Comparison of ENCODE assay signal across 8 cellular contexts in the genomic region with DNA sequence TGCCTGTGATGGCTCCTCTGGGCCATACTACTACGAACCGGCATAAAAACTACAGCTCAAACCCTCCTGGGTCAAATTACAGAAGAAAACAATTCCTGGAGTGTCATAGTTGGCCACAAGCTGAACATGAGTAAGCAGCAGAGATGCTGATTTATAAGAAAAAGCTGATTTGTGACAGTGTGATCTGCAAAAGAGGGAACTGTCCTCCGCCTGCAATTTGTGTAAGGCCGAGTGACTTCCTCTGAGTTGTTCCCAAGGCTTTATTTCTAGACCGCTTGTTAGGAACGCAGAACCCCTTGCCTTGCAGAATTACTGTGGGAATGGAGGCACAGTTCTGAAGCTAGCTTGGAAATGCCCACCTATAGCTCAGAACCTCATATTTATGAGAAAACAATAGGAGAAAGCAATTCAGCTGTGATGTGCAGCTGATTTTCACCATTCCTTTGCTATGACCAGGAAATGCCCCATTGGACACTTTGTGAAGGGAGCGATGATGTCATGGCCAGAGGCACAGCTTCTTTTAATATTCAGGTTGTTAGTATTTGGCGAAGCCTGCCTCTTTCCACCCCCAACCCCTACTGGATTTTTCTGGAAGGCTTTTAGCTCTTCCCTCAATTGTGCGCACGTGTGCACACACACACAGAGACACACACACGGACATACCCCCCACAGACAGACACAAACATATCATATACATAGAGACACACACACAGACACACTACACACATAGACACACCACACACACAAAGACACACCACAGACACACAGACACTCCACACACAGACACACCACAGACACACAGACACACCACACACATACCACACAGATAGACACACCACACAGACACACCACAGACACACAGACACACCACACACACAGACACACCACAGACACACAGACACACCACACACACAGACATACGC. TPM values are rescaled to one million over a fixed set of nuclear protein-coding genes. Genes with fewer than 3 reads are reported as not detected.
A peak's percentile ranks its signal among the peaks of the same experiment; 100 is the strongest.
DNase-seq lines count a peak whose midpoint lies in the region; ATAC-seq and TF ChIP-seq lines count a peak whose summit lies in the region.

No MANE protein-coding gene starts in this region.

- H3K4me1 ChIP-seq in upper lobe of right lung (peaks cover 32% of the 10 kb centered on the region), colonic mucosa (peaks cover 11% of the 10 kb centered on the region)

- H3K27ac Mint-ChIP-seq in stimulated activated naive CD8-positive, alpha-beta T cell treated with anti-CD3 and anti-CD28 coated beads, Interleukin-15, Interleukin-2, amounts not matched to agents 100 ng/mL and 50 ng/mL, for 24 hours = peak overlapping the region; percentile 90
- peak overlapping the region; percentile 93 for H3K27ac Mint-ChIP-seq in activated T-helper 1 cell treated with anti-CD3 and anti-CD28 coated beads, Interleukin-12 subunit alpha, Interleukin-12 subunit beta, Interleukin-2, Interleukin-4 antibody, amounts not matched to agents 30 ng/mL and 10 ng/mL and 1 ng/mL, durations not matched to agents 14 hours and 24 hours and 36 hours

- H3K9ac ChIP-seq in colonic mucosa (ENCODE audit: low read depth in 2 of 2, low read length in 2 of 2) = peak overlapping the region in 1 of 2 donors; percentile 22

- H3K36me3 ChIP-seq in upper lobe of right lung (no peaks in the 10 kb centered on the region), colonic mucosa (no peaks in the 10 kb centered on the region)

- TF ChIP-seq CTCF in upper lobe of right lung (IDR thresholded peaks at IDR 0.05) (no peak), colonic mucosa (IDR thresholded peaks at IDR 0.05) (no peak)

- peak overlapping the region; percentile 73 for H3K4me3 Mint-ChIP-seq in stimulated activated naive CD8-positive, alpha-beta T cell treated with anti-CD3 and anti-CD28 coated beads, Interleukin-15, Interleukin-2, amounts not matched to agents 100 ng/mL and 50 ng/mL, for 24 hours
- peak overlapping the region; percentile 3 for H3K4me3 Mint-ChIP-seq in activated T-helper 1 cell treated with anti-CD3 and anti-CD28 coated beads, Interleukin-12 subunit alpha, Interleukin-12 subunit beta, Interleukin-2, Interleukin-4 antibody, amounts not matched to agents 30 ng/mL and 10 ng/mL and 1 ng/mL, durations not matched to agents 14 hours and 24 hours and 36 hours

- DNase-seq in stimulated activated naive CD8-positive, alpha-beta T cell treated with anti-CD3 and anti-CD28 coated beads, Interleukin-15, Interleukin-2, amounts not matched to agents 100 U/mL and 50 U/mL, for 24 hours = no peak
- DNase-seq in activated T-helper 1 cell treated with anti-CD3 and anti-CD28 coated beads, Interleukin-12 subunit alpha, Interleukin-12 subunit beta, Interleukin-2, Interleukin-4 antibody, amounts not matched to agents 30 ng/mL and 10 ng/mL and 1 ng/mL, durations not matched to agents 14 hours and 24 hours and 36 hours (ENCODE audit: low spot score) = no peak
- DNase-seq in iris pigment epithelial cell (ENCODE audit: low read depth) (peak; percentile 89), upper lobe of right lung (no peak), colonic mucosa (no peak), NCI-H1105 treated with DMSO at 0.1 percent for 48 hours (lab: John Stamatoyannopoulos, UW) (no peak)

- no peaks in the 10 kb centered on the region for H3K36me3 Mint-ChIP-seq in stimulated activated naive CD8-positive, alpha-beta T cell treated with anti-CD3 and anti-CD28 coated beads, Interleukin-15, Interleukin-2, amounts not matched to agents 100 ng/mL and 50 ng/mL, for 24 hours (ENCODE audit: low read depth)
- H3K36me3 Mint-ChIP-seq in activated T-helper 1 cell treated with anti-CD3 and anti-CD28 coated beads, Interleukin-12 subunit alpha, Interleukin-12 subunit beta, Interleukin-2, Interleukin-4 antibody, amounts not matched to agents 30 ng/mL and 10 ng/mL and 1 ng/mL, durations not matched to agents 14 hours and 24 hours and 36 hours (ENCODE audit: low read depth) = no peaks in the 10 kb centered on the region

- ATAC-seq in stimulated activated naive CD8-positive, alpha-beta T cell treated with anti-CD3 and anti-CD28 coated beads, Interleukin-15, Interleukin-2, amounts not matched to agents 100 U/mL and 50 U/mL, for 24 hours = no peak
- peak; percentile 63 for ATAC-seq in upper lobe of right lung
- no peak for ATAC-seq in HG03135 (IDR thresholded peaks at IDR 0.05; ENCODE audit: unreplicated experiment)

- no peaks in the 10 kb centered on the region for H3K27me3 Mint-ChIP-seq in stimulated activated naive CD8-positive, alpha-beta T cell treated with anti-CD3 and anti-CD28 coated beads, Interleukin-15, Interleukin-2, amounts not matched to agents 100 ng/mL and 50 ng/mL, for 24 hours
- H3K27me3 Mint-ChIP-seq in activated T-helper 1 cell treated with anti-CD3 and anti-CD28 coated beads, Interleukin-12 subunit alpha, Interleukin-12 subunit beta, Interleukin-2, Interleukin-4 antibody, amounts not matched to agents 30 ng/mL and 10 ng/mL and 1 ng/mL, durations not matched to agents 14 hours and 24 hours and 36 hours (ENCODE audit: insufficient read depth) = no peaks in the 10 kb centered on the region

- H3K27ac ChIP-seq in upper lobe of right lung (peak overlapping the region; percentile 79), colonic mucosa (no peak overlapping the region)

- H3K4me3 ChIP-seq in upper lobe of right lung = no peak overlapping the region
- no peak overlapping the region for H3K4me3 ChIP-seq in colonic mucosa

- H3K9me3 Mint-ChIP-seq in stimulated activated naive CD8-positive, alpha-beta T cell treated with anti-CD3 and anti-CD28 coated beads, Interleukin-15, Interleukin-2, amounts not matched to agents 100 ng/mL and 50 ng/mL, for 24 hours = no peaks in the 10 kb centered on the region
- H3K9me3 Mint-ChIP-seq in activated T-helper 1 cell treated with anti-CD3 and anti-CD28 coated beads, Interleukin-12 subunit alpha, Interleukin-12 subunit beta, Interleukin-2, Interleukin-4 antibody, amounts not matched to agents 30 ng/mL and 10 ng/mL and 1 ng/mL, durations not matched to agents 14 hours and 24 hours and 36 hours = no peaks in the 10 kb centered on the region

- intact Hi-C loops in activated T-helper 1 cell treated with anti-CD3 and anti-CD28 coated beads, Interleukin-12 subunit alpha, Interleukin-12 subunit beta, Interleukin-2, Interleukin-4 antibody, amounts not matched to agents 30 ng/mL and 10 ng/mL and 1 ng/mL, durations not matched to agents 14 hours and 24 hours and 36 hours (cut with micrococcal nuclease) = no loop called here
- intact Hi-C loops in upper lobe of right lung (cut with DNase I) (no loop called here), colonic mucosa (cut with DNase I) (no loop called here)

- H3K9me3 ChIP-seq in upper lobe of right lung (no peaks in the 10 kb centered on the region), colonic mucosa (no peaks in the 10 kb centered on the region)

- H3K27me3 ChIP-seq in upper lobe of right lung (no peaks in the 10 kb centered on the region), colonic mucosa (no peaks in the 10 kb centered on the region)

- H3K4me1 Mint-ChIP-seq in stimulated activated naive CD8-positive, alpha-beta T cell treated with anti-CD3 and anti-CD28 coated beads, Interleukin-15, Interleukin-2, amounts not matched to agents 100 ng/mL and 50 ng/mL, for 24 hours (ENCODE audit: low read depth) = peaks cover 91% of the 10 kb centered on the region
- H3K4me1 Mint-ChIP-seq in activated T-helper 1 cell treated with anti-CD3 and anti-CD28 coated beads, Interleukin-12 subunit alpha, Interleukin-12 subunit beta, Interleukin-2, Interleukin-4 antibody, amounts not matched to agents 30 ng/mL and 10 ng/mL and 1 ng/mL, durations not matched to agents 14 hours and 24 hours and 36 hours (ENCODE audit: low read depth) = peaks cover 82% of the 10 kb centered on the region

RNA-seq across cellular contexts. Expression of a gene that starts 47.6 kb away (rescaled TPM):
- 59.4 and 61.5 TPM in 2 replicates for total RNA-seq in activated T-helper 1 cell treated with anti-CD3 and anti-CD28 coated beads, Interleukin-12 subunit alpha, Interleukin-12 subunit beta, Interleukin-2, Interleukin-4 antibody, amounts not matched to agents 30 ng/mL and 10 ng/mL and 1 ng/mL, durations not matched to agents 14 hours and 24 hours and 36 hours
- total RNA-seq in upper lobe of right lung = 32.0 TPM
- 10 to 100 TPM; 19.6 to 20.1 TPM for total RNA-seq in colonic mucosa
